14 cellular contexts compared by ENCODE assay signal in genomic region chr2:114119846-114120348, GRCh38.
"Had no signal": no experiment of that assay in that cellular context is flagged by ENCODE, and none has a peak within 500 bp of the region (broad histone marks: within the 10 kb centered on the region; RNA-seq: fewer than 3 reads in every experiment).

No MANE protein-coding gene starts in this region.

- H3K27ac ChIP-seq: ascending aorta, suprapubic skin had no signal

- ATAC-seq: left ventricle myocardium superior; natural killer cell treated with Interleukin-12 subunit alpha and Interleukin-12 subunit beta and Interleukin-15 and Interleukin-18, amount 100 ng/mL, for 72 hours; right cardiac atrium had no signal

- H3K36me3 ChIP-seq: ascending aorta, suprapubic skin had no signal

- H3K4me1 ChIP-seq: ascending aorta, suprapubic skin had no signal

- H3K9me3 ChIP-seq: ascending aorta, suprapubic skin had no signal

- H3K27me3 ChIP-seq: ascending aorta, suprapubic skin had no signal

- DNase-seq: activated CD4-positive, CD25-positive, alpha-beta regulatory T cell treated with anti-CD3 and anti-CD28 coated beads, Interleukin-2, amount 50 U/mL, for 72 hours; activated naive CD8-positive, alpha-beta T cell treated with anti-CD3 and anti-CD28 coated beads, Interleukin-2, amount 10 ng/mL, durations not matched to agents 7 days and 5 days; erythroblast; kidney glomerular epithelial cell; left ventricle myocardium superior; mesenchymal stem cell; nucleus accumbens; right cardiac atrium; stimulated activated CD4-positive, alpha-beta T cell treated with anti-CD3 and anti-CD28 coated beads, Interleukin-4, amount 100 ng/mL, for 4 hours; stimulated activated CD8-positive, alpha-beta memory T cell treated with anti-CD3 and anti-CD28 coated beads, Interleukin-4, amount 100 ng/mL, for 48 hours; stimulated activated naive CD4-positive, alpha-beta T cell treated with Interleukin-2 at 50 U/mL for 16 hours had no signal

- H3K4me3 ChIP-seq: ascending aorta, suprapubic skin had no signal
